ENCODE assay signal across 15 cellular contexts in genomic region chr1:193355179-193355578, GRCh38.
DNase-seq lines count a peak whose midpoint lies in the region; ATAC-seq and TF ChIP-seq lines count a peak whose summit lies in the region.
"Had no signal": no experiment of that assay in that cellular context is flagged by ENCODE, and none has a peak within 500 bp of the region (broad histone marks: within the 10 kb centered on the region; RNA-seq: fewer than 3 reads in every experiment).

No MANE protein-coding gene starts in this region.

- no peaks in the 10 kb centered on the region for H3K36me3 Mint-ChIP-seq in naive thymus-derived CD4-positive, alpha-beta T cell

- H3K9me3 Mint-ChIP-seq in naive thymus-derived CD4-positive, alpha-beta T cell: no peaks in the 10 kb centered on the region
- H3K9me3 Mint-ChIP-seq: GM23338 had no signal

- H3K27ac Mint-ChIP-seq in naive thymus-derived CD4-positive, alpha-beta T cell: no peak overlapping the region
- H3K27ac Mint-ChIP-seq: GM23338 had no signal

- WGBS in aorta, 2 donors: 59 to 66% methylated on average over 2 of the region's 2 CpGs

- intact Hi-C loops in naive thymus-derived CD4-positive, alpha-beta T cell (cut with micrococcal nuclease): no loop called here
- intact Hi-C loops in aorta (cut with DNase I): no loop called here

- DNase-seq in A172 (ENCODE audit: low spot score) (peak; percentile 34), HT1080 (ENCODE audit: low read depth) (peak; percentile 30), RWPE2 (ENCODE audit: low spot score) (no peak), fibroblast of the aortic adventitia (ENCODE audit: low read depth) (peak; percentile 15), GM13977 (ENCODE audit: low spot score) (no peak), aorta (no peak)
- no peak for DNase-seq in naive thymus-derived CD4-positive, alpha-beta T cell
- DNase-seq in stimulated activated naive CD8-positive, alpha-beta T cell treated with anti-CD3 and anti-CD28 coated beads, Interleukin-15, Interleukin-2, amounts not matched to agents 100 U/mL and 50 U/mL, for 24 hours: no peak
- DNase-seq: esophagus squamous epithelium; kidney; NCI-H510A treated with DMSO at 0.1 percent for 48 hours; stimulated activated CD4-positive, alpha-beta T cell treated with anti-CD3 and anti-CD28 coated beads, Interleukin-2, amount 100 ng/mL, for 48 hours had no signal

- peaks cover 14% of the 10 kb centered on the region for H3K4me1 ChIP-seq in RWPE2 (ENCODE audit: insufficient read depth, poor library complexity, severe bottlenecking)
- no peaks in the 10 kb centered on the region for H3K4me1 ChIP-seq in naive thymus-derived CD4-positive, alpha-beta T cell (ENCODE audit: control insufficient read depth in 2 of 2, insufficient read depth in 2 of 2, low read length in 2 of 2)
- no peaks in the 10 kb centered on the region for H3K4me1 ChIP-seq in aorta (ENCODE audit: control insufficient read depth in 1 of 2, insufficient read depth in 2 of 2, low read length in 2 of 2)
- H3K4me1 ChIP-seq: esophagus squamous epithelium had no signal

- TF ChIP-seq CTCF in RWPE2 (IDR thresholded peaks at IDR 0.05; ENCODE audit: poor library complexity, severe bottlenecking) (no peak), fibroblast of the aortic adventitia (IDR thresholded peaks at IDR 0.05; ENCODE audit: insufficient read depth, low read length) (no peak), GM13977 (IDR thresholded peaks at IDR 0.05; ENCODE audit: extremely low read depth, insufficient read depth, missing control alignments) (no peak)

- POLR2A ChIA-PET in naive thymus-derived CD4-positive, alpha-beta T cell (lab: Charles Lee): no interaction called here

- no peak overlapping the region for H3K4me3 ChIP-seq in RWPE2 (ENCODE audit: severe bottlenecking)
- H3K4me3 ChIP-seq in fibroblast of the aortic adventitia (ENCODE audit: low read depth, low read length): no peak overlapping the region
- no peak overlapping the region for H3K4me3 ChIP-seq in naive thymus-derived CD4-positive, alpha-beta T cell (ENCODE audit: low read length)
- H3K4me3 ChIP-seq in aorta (ENCODE audit: low read length in 2 of 2): no peak overlapping the region
- H3K4me3 ChIP-seq: esophagus squamous epithelium, GM23338 had no signal

- peak; percentile 91 for ATAC-seq in RWPE2 (ENCODE audit: low read depth)
- ATAC-seq in naive thymus-derived CD4-positive, alpha-beta T cell: no peak
- no peak for ATAC-seq in stimulated activated naive CD8-positive, alpha-beta T cell treated with anti-CD3 and anti-CD28 coated beads, Interleukin-15, Interleukin-2, amounts not matched to agents 100 U/mL and 50 U/mL, for 24 hours
- no peak for ATAC-seq in aorta (ENCODE audit: low FRiP score)
- ATAC-seq: GM23338 had no signal

- H3K9me3 ChIP-seq in RWPE2 (ENCODE audit: severe bottlenecking) (no peaks in the 10 kb centered on the region), aorta (ENCODE audit: control insufficient read depth, low read length) (no peaks in the 10 kb centered on the region)
- no peaks in the 10 kb centered on the region for H3K9me3 ChIP-seq in naive thymus-derived CD4-positive, alpha-beta T cell (ENCODE audit: control insufficient read depth in 2 of 3, low read length in 3 of 3)
- H3K9me3 ChIP-seq: esophagus squamous epithelium, neutrophil had no signal

- H3K27me3 ChIP-seq in RWPE2 (ENCODE audit: insufficient read depth, poor library complexity, severe bottlenecking) (no peaks in the 10 kb centered on the region), aorta (ENCODE audit: control insufficient read depth in 1 of 2, insufficient read depth in 2 of 2, low read length in 1 of 2) (no peaks in the 10 kb centered on the region)
- no peaks in the 10 kb centered on the region for H3K27me3 ChIP-seq in naive thymus-derived CD4-positive, alpha-beta T cell (ENCODE audit: control insufficient read depth in 2 of 2, insufficient read depth in 2 of 2, low read length in 2 of 2)
- H3K27me3 ChIP-seq: esophagus squamous epithelium, neutrophil had no signal

- CTCF ChIA-PET in naive thymus-derived CD4-positive, alpha-beta T cell (lab: Charles Lee): no interaction called here

- H3K27ac ChIP-seq in RWPE2 (ENCODE audit: poor library complexity, severe bottlenecking) (peak overlapping the region; percentile 65), aorta (ENCODE audit: low read depth in 1 of 2, low read length in 2 of 2) (no peak overlapping the region)
- no peak overlapping the region for H3K27ac ChIP-seq in naive thymus-derived CD4-positive, alpha-beta T cell (ENCODE audit: low read depth, low read length)
- H3K27ac ChIP-seq: esophagus squamous epithelium, KMS-11, neutrophil had no signal

- H3K36me3 ChIP-seq in RWPE2 (ENCODE audit: low read depth): no peaks in the 10 kb centered on the region
- no peaks in the 10 kb centered on the region for H3K36me3 ChIP-seq in naive thymus-derived CD4-positive, alpha-beta T cell (ENCODE audit: control insufficient read depth in 2 of 3, insufficient read depth in 3 of 3, low read length in 3 of 3)
- no peaks in the 10 kb centered on the region for H3K36me3 ChIP-seq in aorta (ENCODE audit: control insufficient read depth in 1 of 2, insufficient read depth in 2 of 2, low read length in 1 of 2)
- H3K36me3 ChIP-seq: esophagus squamous epithelium, neutrophil had no signal

- in situ Hi-C loops in GM13977 (cut with MboI; ENCODE audit: low pct_unique_long_range_greater_than_20kb, low sequenced_read_pairs, unreplicated experiment): no loop called here

- peaks cover 0 to 18% (median 5%) of the 10 kb centered on the region in 5 donors for H3K27me3 Mint-ChIP-seq in naive thymus-derived CD4-positive, alpha-beta T cell

- peaks cover 0 to 3% (median 0%) of the 10 kb centered on the region in 7 donors for H3K4me1 Mint-ChIP-seq in naive thymus-derived CD4-positive, alpha-beta T cell

- H3K4me3 Mint-ChIP-seq in naive thymus-derived CD4-positive, alpha-beta T cell: no peak overlapping the region
- H3K4me3 Mint-ChIP-seq: GM23338 had no signal

Comparison
In these comparisons a context has a peak if more than half of its experiments do, and no peak if none do; other contexts are left out.
1. DNase-seq: peak in A172 (single experiment), HT1080 (single experiment) and fibroblast of the aortic adventitia (single experiment); none in RWPE2 (single experiment), GM13977 (single experiment), naive thymus-derived CD4-positive, alpha-beta T cell (0 of 9), stimulated activated naive CD8-positive, alpha-beta T cell treated with anti-CD3 and anti-CD28 coated beads, Interleukin-15, Interleukin-2, amounts not matched to agents 100 U/mL and 50 U/mL, for 24 hours (single experiment) and aorta (0 of 2).